2 cellular contexts compared by ENCODE assay signal in the genomic region with DNA sequence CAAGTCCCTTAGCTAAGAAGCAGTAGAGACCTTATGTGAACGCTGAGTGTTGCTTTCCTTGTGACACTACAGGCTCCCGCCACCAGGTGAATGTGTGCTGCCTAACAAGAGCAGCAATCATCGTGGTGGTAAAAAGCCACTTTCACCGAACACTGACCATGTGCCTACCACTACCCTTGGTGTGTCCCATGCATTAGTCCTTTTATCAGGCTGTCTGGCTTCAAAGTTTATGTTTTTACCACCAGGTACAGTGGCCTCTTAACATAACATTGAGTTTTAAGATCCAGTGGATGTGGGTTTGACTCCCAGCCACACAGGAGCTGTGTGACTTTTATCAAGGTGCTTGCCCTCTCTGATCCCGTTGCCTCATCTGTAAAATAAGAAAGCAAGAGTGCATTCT.
TF ChIP-seq lines count a peak whose summit lies in the region.

No MANE protein-coding gene starts in this region.

TF ChIP-seq in HepG2, 621 proteins besides CTCF, POLR2A, EP300 and RAD21:
- TF ChIP-seq, protein P1, sequence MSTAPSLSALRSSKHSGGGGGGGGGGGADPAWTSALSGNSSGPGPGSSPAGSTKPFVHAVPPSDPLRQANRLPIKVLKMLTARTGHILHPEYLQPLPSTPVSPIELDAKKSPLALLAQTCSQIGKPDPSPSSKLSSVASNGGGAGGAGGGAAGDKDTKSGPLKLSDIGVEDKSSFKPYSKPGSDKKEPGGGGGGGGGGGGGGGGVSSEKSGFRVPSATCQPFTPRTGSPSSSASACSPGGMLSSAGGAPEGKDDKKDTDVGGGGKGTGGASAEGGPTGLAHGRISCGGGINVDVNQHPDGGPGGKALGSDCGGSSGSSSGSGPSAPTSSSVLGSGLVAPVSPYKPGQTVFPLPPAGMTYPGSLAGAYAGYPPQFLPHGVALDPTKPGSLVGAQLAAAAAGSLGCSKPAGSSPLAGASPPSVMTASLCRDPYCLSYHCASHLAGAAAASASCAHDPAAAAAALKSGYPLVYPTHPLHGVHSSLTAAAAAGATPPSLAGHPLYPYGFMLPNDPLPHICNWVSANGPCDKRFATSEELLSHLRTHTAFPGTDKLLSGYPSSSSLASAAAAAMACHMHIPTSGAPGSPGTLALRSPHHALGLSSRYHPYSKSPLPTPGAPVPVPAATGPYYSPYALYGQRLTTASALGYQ (CRISPR knock-in tag; IDR thresholded peaks at IDR 0.05) = no peak
- TF ChIP-seq ZNF768 (CRISPR knock-in tag; IDR thresholded peaks at IDR 0.05) = peak; percentile 66; the same call in 1 of the 2 replicates

TF ChIP-seq in GM12891, 5 proteins besides CTCF, POLR2A, EP300 and RAD21:
- no peak for TF ChIP-seq SPI1 (IDR thresholded peaks at IDR 0.05; ENCODE audit: low read depth, low read length)
- no peak for TF ChIP-seq TAF1 (IDR thresholded peaks at IDR 0.05; ENCODE audit: low read depth, low read length)
- TF ChIP-seq POLR2AphosphoS5 (IDR thresholded peaks at IDR 0.05; ENCODE audit: low read depth, low read length) = no peak
- TF ChIP-seq POU2F2 (IDR thresholded peaks at IDR 0.05; ENCODE audit: low read depth, low read length) = no peak
- TF ChIP-seq PAX5 (IDR thresholded peaks at IDR 0.05; ENCODE audit: insufficient read depth, low read length, severe bottlenecking) = no peak
